In genomic region chr17:21343061-21343949, GRCh38 we compare ENCODE assay signal across 2 cellular contexts. TPM values are rescaled to one million over a fixed set of nuclear protein-coding genes. Genes with fewer than 3 reads are reported as not detected.
"Had no signal": no experiment of that assay in that cellular context is flagged by ENCODE, and none has a peak within 500 bp of the region (broad histone marks: within the 10 kb centered on the region; RNA-seq: fewer than 3 reads in every experiment).

No MANE protein-coding gene starts in this region.

RNA-seq across cellular contexts. Expression of gene KCNJ12, which starts 32.9 kb away (rescaled TPM):
- total RNA-seq: lung microvascular endothelial cell had no signal
- polyA plus RNA-seq: naive thymus-derived CD4-positive, alpha-beta T cell had no signal
